23 cellular contexts compared by ENCODE assay signal in the genomic region with DNA sequence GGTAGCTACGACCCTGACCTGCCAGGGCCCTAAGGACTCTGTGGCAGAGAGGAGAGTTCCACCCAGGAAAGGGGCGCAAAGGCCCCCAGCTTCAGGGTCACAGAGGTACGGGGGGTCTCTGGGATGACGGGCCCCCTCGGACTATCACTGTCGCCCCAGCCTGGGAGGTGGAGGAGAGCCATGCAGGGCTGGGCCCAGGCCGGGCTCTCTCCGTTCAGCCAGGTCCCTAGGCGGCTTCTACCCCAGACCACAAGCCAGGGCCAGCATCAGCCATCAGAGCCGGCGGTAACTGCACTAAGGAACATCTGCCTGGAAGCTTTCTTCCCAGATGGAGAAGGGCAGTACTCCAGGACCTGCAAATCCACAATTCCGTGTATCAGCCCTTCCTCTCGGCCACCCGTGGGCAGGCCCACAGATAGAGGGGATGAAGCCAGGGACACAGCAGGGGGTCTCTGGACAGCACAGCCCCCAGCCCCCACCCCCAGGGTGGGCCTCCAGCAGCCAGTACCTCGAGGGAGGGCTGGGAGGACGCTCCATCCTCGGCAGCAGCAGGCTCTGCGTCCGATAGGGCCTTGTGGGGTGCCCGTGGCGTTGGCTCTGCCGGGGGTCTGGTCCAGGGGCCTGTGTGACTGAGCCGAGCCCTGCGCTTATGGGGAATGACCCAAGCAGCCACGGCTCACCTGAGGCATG. TPM values are rescaled to one million over a fixed set of nuclear protein-coding genes. Genes with fewer than 3 reads are reported as not detected.
DNase-seq lines count a peak whose midpoint lies in the region; ATAC-seq and TF ChIP-seq lines count a peak whose summit lies in the region.
"Had no signal": no experiment of that assay in that cellular context is flagged by ENCODE, and none has a peak within 500 bp of the region (broad histone marks: within the 10 kb centered on the region; RNA-seq: fewer than 3 reads in every experiment).

No MANE protein-coding gene starts in this region.

- TF ChIP-seq EP300 in esophagus muscularis mucosa (IDR thresholded peaks at IDR 0.05): no peak

- no peak for DNase-seq in Karpas-422
- DNase-seq in esophagus muscularis mucosa (ENCODE audit: extremely low spot score): peak; percentile 62
- DNase-seq in osteoblast (ENCODE audit: insufficient read length, low spot score, missing footprints): peak; percentile 72
- DNase-seq in T-helper 2 cell: no peak
- no peak for DNase-seq in HT-29 (ENCODE audit: low spot score)
- DNase-seq: activated CD4-positive, CD25-positive, alpha-beta regulatory T cell treated with anti-CD3 and anti-CD28 coated beads, Interleukin-2, amount 50 U/mL, for 72 hours; activated CD8-positive, alpha-beta T cell treated with anti-CD3 and anti-CD28 coated beads for 36 hours; activated gamma-delta T cell treated with Interleukin-2 at 50 U/mL for 16 hours; CD8-positive, alpha-beta memory T cell; DMS153; effector memory CD4-positive, alpha-beta T cell; NCI-H2081 treated with DMSO at 0.1 percent for 48 hours; NCI-H345; NCI-H82; OCI-M1; Right ventricle myocardium superior; stimulated activated naive CD8-positive, alpha-beta T cell treated with anti-CD3 and anti-CD28 coated beads, Interleukin-15, amount 100 ng/mL, for 72 hours; thyroid gland had no signal

- intact Hi-C loops in esophagus muscularis mucosa (cut with DNase I): no loop called here

- peak overlapping the region; percentile 98 to 100 (median 100) for H3K4me2 ChIP-seq in BLaER1 treated with 17β-estradiol and CSF1 and Interleukin-3, amounts not matched to agents 10 nM and 100 nM
- H3K4me2 ChIP-seq in Karpas-422 (ENCODE audit: low read depth, low read length, poor library complexity, severe bottlenecking) (peak overlapping the region; percentile 69), osteoblast (ENCODE audit: insufficient read depth, low read length) (no peak overlapping the region)

- no peak for ATAC-seq in GM18873 (IDR thresholded peaks at IDR 0.05; ENCODE audit: low FRiP score, unreplicated experiment)
- ATAC-seq: activated CD8-positive, alpha-beta T cell treated with anti-CD3 and anti-CD28 coated beads for 36 hours; esophagus mucosa; HCT116; sciatic nerve; stimulated activated naive CD8-positive, alpha-beta T cell treated with anti-CD3 and anti-CD28 coated beads, Interleukin-15, amount 100 ng/mL, for 72 hours had no signal

- peaks cover 0 to 84% (median 0%) of the 10 kb centered on the region in 11 experiments; a peak in 8 of 22 replicates for H4K20me1 ChIP-seq in BLaER1 treated with 17β-estradiol and CSF1 and Interleukin-3, amounts not matched to agents 10 nM and 100 nM
- H4K20me1 ChIP-seq in Karpas-422 (ENCODE audit: insufficient read depth, low read depth, low read length) (peaks cover 14% of the 10 kb centered on the region; the same call in 1 of the 2 replicates), osteoblast (ENCODE audit: insufficient read depth, low read length) (peaks cover 24% of the 10 kb centered on the region)

- H3K4me1 ChIP-seq in BLaER1 treated with 17β-estradiol and CSF1 and Interleukin-3, amounts not matched to agents 10 nM and 100 nM: peaks cover 79 to 98% (median 89%) of the 10 kb centered on the region in 10 experiments
- H3K4me1 ChIP-seq in Karpas-422 (ENCODE audit: low read length) (peaks cover 37% of the 10 kb centered on the region), esophagus muscularis mucosa (peaks cover 68 to 100% (median 99%) of the 10 kb centered on the region in 4 donors), osteoblast (ENCODE audit: insufficient read depth, low read length) (peaks cover 37% of the 10 kb centered on the region)

- peak overlapping the region in 2 of 10 experiments; percentile 18 to 50; a peak in 2 of 20 replicates for H3K4me3 ChIP-seq in BLaER1 treated with 17β-estradiol and CSF1 and Interleukin-3, amounts not matched to agents 10 nM and 100 nM
- H3K4me3 ChIP-seq in Karpas-422 (ENCODE audit: low read length) (peak overlapping the region; percentile 45; the same call in 1 of the 2 replicates), esophagus muscularis mucosa (no peak overlapping the region), osteoblast (ENCODE audit: insufficient read depth, low read length) (no peak overlapping the region)
- H3K4me3 ChIP-seq: thyroid gland had no signal

- no peaks in the 10 kb centered on the region for H3K9me2 ChIP-seq in Karpas-422 (replicated peaks; ENCODE audit: insufficient read depth, low read length)

- peaks cover 0 to 37% (median 29%) of the 10 kb centered on the region in 11 experiments; a peak in 17 of 22 replicates for H3K27me3 ChIP-seq in BLaER1 treated with 17β-estradiol and CSF1 and Interleukin-3, amounts not matched to agents 10 nM and 100 nM
- H3K27me3 ChIP-seq in Karpas-422 (ENCODE audit: low read length) (peaks cover 6% of the 10 kb centered on the region; the same call in 1 of the 2 replicates), esophagus muscularis mucosa (no peaks in the 10 kb centered on the region), osteoblast (ENCODE audit: insufficient read depth, low read length) (no peaks in the 10 kb centered on the region)
- H3K27me3 ChIP-seq: thyroid gland had no signal

- H2AFZ ChIP-seq in Karpas-422 (ENCODE audit: low read length) (no peak overlapping the region), osteoblast (ENCODE audit: low read length) (no peak overlapping the region)

- no peak for TF ChIP-seq CTCF in esophagus muscularis mucosa (IDR thresholded peaks at IDR 0.05)
- no peak for TF ChIP-seq CTCF in osteoblast (IDR thresholded peaks at IDR 0.05; ENCODE audit: extremely low read depth, low read depth, low read length)

- no peak for TF ChIP-seq POLR2A in esophagus muscularis mucosa (IDR thresholded peaks at IDR 0.05; ENCODE audit: low read depth)

- H3K9ac ChIP-seq in BLaER1 treated with 17β-estradiol and CSF1 and Interleukin-3, amounts not matched to agents 10 nM and 100 nM: peak overlapping the region in 9 of 11 experiments; percentile 29 to 62 (median 60); a peak in 11 of 22 replicates
- H3K9ac ChIP-seq in Karpas-422 (ENCODE audit: low read length): no peak overlapping the region

- H3K79me2 ChIP-seq in Karpas-422 (ENCODE audit: low read length): no peaks in the 10 kb centered on the region
- peaks cover 81% of the 10 kb centered on the region for H3K79me2 ChIP-seq in osteoblast (ENCODE audit: insufficient read depth, low read length)

- H3K9me3 ChIP-seq in BLaER1 treated with 17β-estradiol and CSF1 and Interleukin-3, amounts not matched to agents 10 nM and 100 nM (replicated peaks in 1 of 11): no peaks in the 10 kb centered on the region
- H3K9me3 ChIP-seq in Karpas-422 (ENCODE audit: low read length) (no peaks in the 10 kb centered on the region), esophagus muscularis mucosa (no peaks in the 10 kb centered on the region), osteoblast (ENCODE audit: low read depth, low read length) (no peaks in the 10 kb centered on the region)
- H3K9me3 ChIP-seq: thyroid gland had no signal

- no peaks in the 10 kb centered on the region for H3K36me3 ChIP-seq in BLaER1 treated with 17β-estradiol and CSF1 and Interleukin-3, amounts not matched to agents 10 nM and 100 nM
- H3K36me3 ChIP-seq in Karpas-422 (ENCODE audit: insufficient read depth, low read length) (no peaks in the 10 kb centered on the region), esophagus muscularis mucosa (peaks cover 0 to 7% (median 0%) of the 10 kb centered on the region in 4 donors), osteoblast (ENCODE audit: insufficient read depth, low read length) (no peaks in the 10 kb centered on the region)
- H3K36me3 ChIP-seq: thyroid gland had no signal

- WGBS in esophagus muscularis mucosa: 70% methylated on average over 8 of the region's 25 CpGs

- peak overlapping the region in 6 of 11 experiments; percentile 21 to 69 (median 49); a peak in 8 of 22 replicates for H3K27ac ChIP-seq in BLaER1 treated with 17β-estradiol and CSF1 and Interleukin-3, amounts not matched to agents 10 nM and 100 nM
- H3K27ac ChIP-seq in Karpas-422 (ENCODE audit: low read length): no peak overlapping the region
- no peak overlapping the region for H3K27ac ChIP-seq in esophagus muscularis mucosa (replicated peaks in 1 of 4)
- no peak overlapping the region for H3K27ac ChIP-seq in osteoblast (ENCODE audit: low read depth, low read length)
- H3K27ac ChIP-seq: thyroid gland had no signal

RNA-seq across cellular contexts. Expression of a gene that starts 38.4 kb away (rescaled TPM):
- total RNA-seq in Karpas-422 (2014; rRNA removed; shearing (Covaris generic); ENCODE audit: low replicate concordance): not detected in 2 replicates
- total RNA-seq in esophagus muscularis mucosa (100 to 1,000 TPM in 3 of 4 donors, 10 to 100 TPM in 1; 93.8 to 192 (median 142) TPM), osteoblast (25.3 and 32.9 TPM in 2 replicates)
- total RNA-seq in HT-29 (2014; rRNA removed; shearing (Covaris generic)): 32.6 and 38.1 TPM in 2 replicates

Comparison
In these comparisons a context has a peak if more than half of its experiments do, and no peak if none do; other contexts are left out.
1. H3K27ac ChIP-seq: peak in BLaER1 treated with 17β-estradiol and CSF1 and Interleukin-3, amounts not matched to agents 10 nM and 100 nM (6 of 11); none in Karpas-422 (single experiment), esophagus muscularis mucosa (0 of 4) and osteoblast (single experiment).
2. DNase-seq: peak in esophagus muscularis mucosa (single experiment) and osteoblast (single experiment); none in Karpas-422 (single experiment), T-helper 2 cell (0 of 5) and HT-29 (single experiment).
3. RNA of a gene that starts 38.4 kb away (total RNA-seq): 93.8 to 192 TPM in esophagus muscularis mucosa, 32.6 to 38.1 TPM in HT-29 and 25.3 to 32.9 TPM in osteoblast; not detected in Karpas-422; every median in the first group is over 10 times any median in the second.